Comparison of ENCODE assay signal across 1 cellular context in the genomic region with DNA sequence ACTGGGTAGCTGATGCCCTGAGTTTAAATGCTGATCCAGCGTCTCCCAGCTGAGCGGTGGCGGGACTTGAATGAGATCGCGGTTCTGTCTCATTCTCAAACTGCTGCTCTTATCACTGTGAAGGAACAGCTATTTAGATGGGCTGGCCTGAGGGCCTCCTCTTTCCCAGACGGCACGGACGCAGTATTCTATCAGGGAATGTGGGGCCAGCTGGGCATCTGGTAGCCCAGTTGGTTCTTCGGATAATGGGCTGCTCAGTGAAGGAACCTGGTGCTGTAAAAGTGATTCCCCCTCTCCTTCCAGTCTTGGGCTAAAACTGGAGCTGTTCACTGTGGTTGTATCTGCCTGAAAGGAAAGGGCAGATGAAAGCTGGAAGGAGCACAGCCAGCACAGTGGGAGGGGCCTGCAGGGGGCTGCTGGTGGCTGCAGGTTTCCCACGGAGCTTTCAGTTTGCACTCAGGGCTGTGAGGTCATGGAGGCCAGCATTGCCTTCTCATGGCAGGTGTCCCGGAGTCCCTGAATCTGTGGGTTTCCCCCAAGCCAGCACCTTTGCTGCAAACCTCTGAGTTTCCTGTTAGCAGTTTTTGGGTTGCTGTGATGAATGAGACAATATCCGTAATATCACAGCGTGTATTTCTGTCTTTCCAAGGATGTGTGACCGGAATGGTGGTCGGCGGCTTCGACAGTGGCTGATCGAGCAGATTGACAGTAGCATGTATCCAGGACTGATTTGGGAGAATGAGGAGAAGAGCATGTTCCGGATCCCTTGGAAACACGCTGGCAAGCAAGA.
TF ChIP-seq lines count a peak whose summit lies in the region.

No MANE protein-coding gene starts in this region.

TF ChIP-seq in SK-N-SH, 30 proteins besides CTCF, POLR2A, EP300 and RAD21 (continued from another document):
- TF ChIP-seq, protein P1, sequence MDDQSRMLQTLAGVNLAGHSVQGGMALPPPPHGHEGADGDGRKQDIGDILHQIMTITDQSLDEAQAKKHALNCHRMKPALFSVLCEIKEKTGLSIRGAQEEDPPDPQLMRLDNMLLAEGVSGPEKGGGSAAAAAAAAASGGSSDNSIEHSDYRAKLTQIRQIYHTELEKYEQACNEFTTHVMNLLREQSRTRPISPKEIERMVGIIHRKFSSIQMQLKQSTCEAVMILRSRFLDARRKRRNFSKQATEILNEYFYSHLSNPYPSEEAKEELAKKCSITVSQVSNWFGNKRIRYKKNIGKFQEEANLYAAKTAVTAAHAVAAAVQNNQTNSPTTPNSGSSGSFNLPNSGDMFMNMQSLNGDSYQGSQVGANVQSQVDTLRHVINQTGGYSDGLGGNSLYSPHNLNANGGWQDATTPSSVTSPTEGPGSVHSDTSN (IDR thresholded peaks at IDR 0.05) = no peak
- TF ChIP-seq, protein P2, sequence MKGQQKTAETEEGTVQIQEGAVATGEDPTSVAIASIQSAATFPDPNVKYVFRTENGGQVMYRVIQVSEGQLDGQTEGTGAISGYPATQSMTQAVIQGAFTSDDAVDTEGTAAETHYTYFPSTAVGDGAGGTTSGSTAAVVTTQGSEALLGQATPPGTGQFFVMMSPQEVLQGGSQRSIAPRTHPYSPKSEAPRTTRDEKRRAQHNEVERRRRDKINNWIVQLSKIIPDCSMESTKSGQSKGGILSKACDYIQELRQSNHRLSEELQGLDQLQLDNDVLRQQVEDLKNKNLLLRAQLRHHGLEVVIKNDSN (IDR thresholded peaks at IDR 0.05; ENCODE audit: borderline replicate concordance, low read depth) = no peak
- TF ChIP-seq, protein P3, sequence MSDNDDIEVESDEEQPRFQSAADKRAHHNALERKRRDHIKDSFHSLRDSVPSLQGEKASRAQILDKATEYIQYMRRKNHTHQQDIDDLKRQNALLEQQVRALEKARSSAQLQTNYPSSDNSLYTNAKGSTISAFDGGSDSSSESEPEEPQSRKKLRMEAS (IDR thresholded peaks at IDR 0.05; ENCODE audit: low read depth) = no peak
- TF ChIP-seq ELF1 (IDR thresholded peaks at IDR 0.05) = no peak
TF ChIP-seq in SK-N-SH: peak in this region for 0.
